18 cellular contexts compared by ENCODE assay signal in genomic region chr14:89247457-89248122, GRCh38.
DNase-seq lines count a peak whose midpoint lies in the region; ATAC-seq and TF ChIP-seq lines count a peak whose summit lies in the region.
"Had no signal": no experiment of that assay in that cellular context is flagged by ENCODE, and none has a peak within 500 bp of the region (broad histone marks: within the 10 kb centered on the region; RNA-seq: fewer than 3 reads in every experiment).

No MANE protein-coding gene starts in this region.

- H3K36me3 Mint-ChIP-seq in activated naive CD4-positive, alpha-beta T cell treated with anti-CD3 and anti-CD28 coated beads, Interleukin-2, amount 50 U/mL, for 72 hours = peaks cover 0 to 34% of the 10 kb centered on the region in 2 donors
- H3K36me3 Mint-ChIP-seq in T-cell = peaks cover 37% of the 10 kb centered on the region
- peaks cover 6% of the 10 kb centered on the region for H3K36me3 Mint-ChIP-seq in T-helper 17 cell (ENCODE audit: low read depth)

- H3K4me3 Mint-ChIP-seq in T-cell = no peak overlapping the region
- no peak overlapping the region for H3K4me3 Mint-ChIP-seq in T-helper 17 cell
- H3K4me3 Mint-ChIP-seq: activated CD8-positive, alpha-beta memory T cell treated with anti-CD3 and anti-CD28 coated beads, Interleukin-2, amount 10 ng/mL, durations not matched to agents 7 days and 5 days; memory B cell; type B pancreatic cell had no signal

- no peak for TF ChIP-seq CTCF in VCaP (conservative IDR thresholded peaks at IDR 0.05)

- H3K9me3 Mint-ChIP-seq in activated naive CD4-positive, alpha-beta T cell treated with anti-CD3 and anti-CD28 coated beads, Interleukin-2, amount 50 U/mL, for 72 hours = no peaks in the 10 kb centered on the region
- no peaks in the 10 kb centered on the region for H3K9me3 Mint-ChIP-seq in T-cell
- H3K9me3 Mint-ChIP-seq: type B pancreatic cell had no signal

- no peaks in the 10 kb centered on the region for H3K9me3 ChIP-seq in T-helper 17 cell (ENCODE audit: control insufficient read depth, low read length, poor library complexity, severe bottlenecking)

- peak overlapping the region; percentile 32 for H3K27ac ChIP-seq in VCaP

- H3K27me3 Mint-ChIP-seq in T-cell (no peaks in the 10 kb centered on the region), T-helper 17 cell (no peaks in the 10 kb centered on the region)
- H3K27me3 Mint-ChIP-seq: activated CD8-positive, alpha-beta memory T cell treated with anti-CD3 and anti-CD28 coated beads, Interleukin-2, amount 10 ng/mL, durations not matched to agents 7 days and 5 days; memory B cell; type B pancreatic cell had no signal

- POLR2A ChIA-PET in T-cell (lab: Charles Lee) = interaction anchor here in 1 of 2 donors (0.7 kb wide), 1 partner anchor 33 kb away, joined by 3 read pairs; no protein-coding TSS in a partner anchor

- CTCF ChIA-PET in T-cell (lab: Charles Lee) = no interaction called here

- DNase-seq in activated naive CD4-positive, alpha-beta T cell treated with anti-CD3 and anti-CD28 coated beads, Interleukin-2, amount 50 U/mL, for 72 hours (ENCODE audit: low spot score in 2 of 2) = no peak
- no peak for DNase-seq in activated naive CD4-positive, alpha-beta T cell treated with Interleukin-2 at 50 U/mL for 16 hours
- DNase-seq in left lobe of liver (ENCODE audit: low spot score) = no peak
- no peak for DNase-seq in T1000 (lab: John Stamatoyannopoulos, UW)
- DNase-seq in T-cell = no peak
- DNase-seq in T-helper 17 cell = no peak
- DNase-seq: activated CD4-positive, alpha-beta T cell treated with anti-CD3 and anti-CD28 coated beads for 4 hours; activated CD8-positive, alpha-beta memory T cell treated with anti-CD3 and anti-CD28 coated beads, Interleukin-2, amount 10 ng/mL, durations not matched to agents 7 days and 5 days; COR-L47; GOT3; IMR-90; kidney glomerular epithelial cell; NCI-H82; SIG-M5 had no signal

- peak in 1 of 2 donors; percentile 33 for ATAC-seq in activated naive CD4-positive, alpha-beta T cell treated with anti-CD3 and anti-CD28 coated beads, Interleukin-2, amount 50 U/mL, for 72 hours
- ATAC-seq in left lobe of liver = peak; percentile 47
- no peak for ATAC-seq in T-cell (replicated peaks in 1 of 4)
- no peak for ATAC-seq in GM21717 (IDR thresholded peaks at IDR 0.05; ENCODE audit: unreplicated experiment)
- ATAC-seq in T-helper 17 cell = no peak
- ATAC-seq: activated CD8-positive, alpha-beta memory T cell treated with anti-CD3 and anti-CD28 coated beads, Interleukin-2, amount 10 ng/mL, durations not matched to agents 7 days and 5 days had no signal

- H3K27ac Mint-ChIP-seq in activated naive CD4-positive, alpha-beta T cell treated with anti-CD3 and anti-CD28 coated beads, Interleukin-2, amount 50 U/mL, for 72 hours = peak overlapping the region; percentile 1 to 10
- H3K27ac Mint-ChIP-seq in T-cell = no peak overlapping the region
- H3K27ac Mint-ChIP-seq in T-helper 17 cell = no peak overlapping the region
- H3K27ac Mint-ChIP-seq: activated CD8-positive, alpha-beta memory T cell treated with anti-CD3 and anti-CD28 coated beads, Interleukin-2, amount 10 ng/mL, durations not matched to agents 7 days and 5 days; memory B cell; type B pancreatic cell had no signal

- H3K4me1 Mint-ChIP-seq in T-cell (peaks cover 63 to 76% (median 76%) of the 10 kb centered on the region in 3 donors), T-helper 17 cell (peaks cover 32% of the 10 kb centered on the region)

Comparison
In these comparisons a context has a peak if more than half of its experiments do, and no peak if none do; other contexts are left out.
1. H3K27ac Mint-ChIP-seq: peak in activated naive CD4-positive, alpha-beta T cell treated with anti-CD3 and anti-CD28 coated beads, Interleukin-2, amount 50 U/mL, for 72 hours (2 of 2); none in T-cell (0 of 2) and T-helper 17 cell (single experiment).